Comparison of ENCODE assay signal across 1 cellular context in the genomic region with DNA sequence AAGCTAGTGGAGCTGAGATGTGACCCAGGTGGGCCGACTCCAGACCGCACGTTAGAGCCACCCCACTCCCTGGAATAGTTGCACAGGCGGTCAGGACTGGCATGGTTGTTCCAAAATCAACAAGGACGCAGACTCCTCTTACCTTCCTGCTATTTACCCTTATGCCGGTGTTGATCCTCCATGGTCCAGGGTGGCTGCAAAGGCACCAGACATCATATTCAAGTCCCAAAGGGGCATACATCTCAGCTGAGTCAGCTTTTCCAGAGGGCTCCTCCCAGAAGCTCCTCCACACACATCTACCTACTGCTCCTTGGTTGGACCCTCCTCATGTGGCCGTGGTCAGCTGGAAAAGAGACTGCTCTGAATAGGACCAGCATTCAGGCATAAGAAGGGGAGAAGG.
TF ChIP-seq lines count a peak whose summit lies in the region.

No MANE protein-coding gene starts in this region.

TF ChIP-seq in HepG2, 621 proteins besides CTCF, POLR2A, EP300 and RAD21 (continued from another document):
- no peak for TF ChIP-seq HNF1A (IDR thresholded peaks at IDR 0.05; ENCODE audit: low read depth)
- no peak for TF ChIP-seq HNF1A (CRISPR knock-in tag; IDR thresholded peaks at IDR 0.05; ENCODE audit: borderline replicate concordance)
- no peak for TF ChIP-seq ZNF34 (CRISPR knock-in tag; IDR thresholded peaks at IDR 0.05; ENCODE audit: borderline replicate concordance)
